In genomic region chr10:84095821-84096497, GRCh38 we compare ENCODE assay signal across 19 cellular contexts. TPM values are rescaled to one million over a fixed set of nuclear protein-coding genes. Genes with fewer than 3 reads are reported as not detected.
DNase-seq lines count a peak whose midpoint lies in the region; ATAC-seq and TF ChIP-seq lines count a peak whose summit lies in the region.
"Had no signal": no experiment of that assay in that cellular context is flagged by ENCODE, and none has a peak within 500 bp of the region (broad histone marks: within the 10 kb centered on the region; RNA-seq: fewer than 3 reads in every experiment).

No MANE protein-coding gene starts in this region.

- ATAC-seq in left cardiac atrium, result peak; percentile 77 to 83
- no peak for ATAC-seq in stimulated activated effector memory CD8-positive, alpha-beta T cell treated with anti-CD3 and anti-CD28 coated beads, Interleukin-12 subunit alpha, Interleukin-12 subunit beta, amount 100 ng/mL, for 72 hours
- ATAC-seq: Panc1 had no signal

- H3K4me1 ChIP-seq in parathyroid adenoma, result no peaks in the 10 kb centered on the region

- H3K36me3 ChIP-seq in parathyroid adenoma (ENCODE audit: control insufficient read depth, insufficient read depth, low read length), result no peaks in the 10 kb centered on the region
- H3K36me3 ChIP-seq: spleen, tibial nerve had no signal

- H3K9ac ChIP-seq in parathyroid adenoma, result no peak overlapping the region
- H3K9ac ChIP-seq: KMS-11 had no signal

- H3K36me3 Mint-ChIP-seq in stimulated activated effector memory CD8-positive, alpha-beta T cell treated with anti-CD3 and anti-CD28 coated beads, Interleukin-12 subunit alpha, Interleukin-12 subunit beta, amount 100 ng/mL, for 72 hours, result no peaks in the 10 kb centered on the region

- no peaks in the 10 kb centered on the region for H3K4me1 Mint-ChIP-seq in stimulated activated effector memory CD8-positive, alpha-beta T cell treated with anti-CD3 and anti-CD28 coated beads, Interleukin-12 subunit alpha, Interleukin-12 subunit beta, amount 100 ng/mL, for 72 hours
- H3K4me1 Mint-ChIP-seq: activated CD4-positive, alpha-beta T cell treated with anti-CD3 and anti-CD28 coated beads, Interleukin-2, amount 10 ng/mL, durations not matched to agents 7 days and 5 days had no signal

- no peak for TF ChIP-seq CTCF in cardiac fibroblast (IDR thresholded peaks at IDR 0.05; ENCODE audit: low read depth, low read length)
- no peak for TF ChIP-seq CTCF in parathyroid adenoma (IDR thresholded peaks at IDR 0.05)

- no peaks in the 10 kb centered on the region for H3K79me2 ChIP-seq in parathyroid adenoma

- H3K9me3 ChIP-seq in parathyroid adenoma (ENCODE audit: control insufficient read depth, low read length), result no peaks in the 10 kb centered on the region
- H3K9me3 ChIP-seq: spleen, tibial nerve had no signal

- H3K27ac ChIP-seq in parathyroid adenoma, result no peak overlapping the region
- H3K27ac ChIP-seq: KMS-11, tibial nerve had no signal

- H2AFZ ChIP-seq in parathyroid adenoma, result no peak overlapping the region

- H3K9me3 Mint-ChIP-seq in stimulated activated effector memory CD8-positive, alpha-beta T cell treated with anti-CD3 and anti-CD28 coated beads, Interleukin-12 subunit alpha, Interleukin-12 subunit beta, amount 100 ng/mL, for 72 hours, result no peaks in the 10 kb centered on the region
- H3K9me3 Mint-ChIP-seq: activated CD4-positive, alpha-beta T cell treated with anti-CD3 and anti-CD28 coated beads, Interleukin-2, amount 10 ng/mL, durations not matched to agents 7 days and 5 days had no signal

- no peak overlapping the region for H3K4me3 ChIP-seq in cardiac fibroblast (replicated peaks in 1 of 2; ENCODE audit: low read depth in 2 of 2, low read length in 2 of 2)
- H3K4me3 ChIP-seq in parathyroid adenoma (ENCODE audit: low read depth, low read length), result no peak overlapping the region
- H3K4me3 ChIP-seq: spleen, tibial nerve had no signal

- no peaks in the 10 kb centered on the region for H3K27me3 ChIP-seq in parathyroid adenoma (ENCODE audit: control insufficient read depth, insufficient read depth, low read length)
- H3K27me3 ChIP-seq: spleen, tibial nerve had no signal

- H3K27ac Mint-ChIP-seq in stimulated activated effector memory CD8-positive, alpha-beta T cell treated with anti-CD3 and anti-CD28 coated beads, Interleukin-12 subunit alpha, Interleukin-12 subunit beta, amount 100 ng/mL, for 72 hours, result no peak overlapping the region
- H3K27ac Mint-ChIP-seq: activated CD4-positive, alpha-beta T cell treated with anti-CD3 and anti-CD28 coated beads, Interleukin-2, amount 10 ng/mL, durations not matched to agents 7 days and 5 days had no signal

- peak overlapping the region; percentile 18 for H3K4me2 ChIP-seq in parathyroid adenoma (ENCODE audit: low read length)
- H3K4me2 ChIP-seq: KMS-11 had no signal

- no peak overlapping the region for H3K4me3 Mint-ChIP-seq in stimulated activated effector memory CD8-positive, alpha-beta T cell treated with anti-CD3 and anti-CD28 coated beads, Interleukin-12 subunit alpha, Interleukin-12 subunit beta, amount 100 ng/mL, for 72 hours
- H3K4me3 Mint-ChIP-seq: activated CD4-positive, alpha-beta T cell treated with anti-CD3 and anti-CD28 coated beads, Interleukin-2, amount 10 ng/mL, durations not matched to agents 7 days and 5 days had no signal

- intact Hi-C loops in left cardiac atrium (cut with DNase I), result no loop called here

- DNase-seq in RKO (ENCODE audit: low spot score) (peak; percentile 9), cardiac fibroblast (ENCODE audit: low read depth in 2 of 2) (peak; percentile 5 to 88), left cardiac atrium (peak; percentile 45), HT-29 (ENCODE audit: low spot score) (no peak), NCI-H2081 treated with DMSO at 0.1 percent for 48 hours (lab: John Stamatoyannopoulos, UW) (no peak), DMS53 treated with DMSO at 0.1 percent for 48 hours (lab: John Stamatoyannopoulos, UW; ENCODE audit: unreplicated experiment) (no peak)
- no peak for DNase-seq in stimulated activated effector memory CD8-positive, alpha-beta T cell treated with anti-CD3 and anti-CD28 coated beads, Interleukin-12 subunit alpha, Interleukin-12 subunit beta, amount 100 ng/mL, for 72 hours (ENCODE audit: low spot score in 2 of 2)
- DNase-seq: activated CD4-positive, alpha-beta T cell treated with anti-CD3 and anti-CD28 coated beads, Interleukin-2, amount 10 ng/mL, durations not matched to agents 7 days and 5 days; activated naive CD4-positive, alpha-beta T cell treated with Interleukin-2 at 50 U/mL for 16 hours; DMS 273 treated with DMSO at 0.1 percent for 48 hours; kidney; NCI-H69; posterior cingulate gyrus; spleen; SW 1271 had no signal

RNA-seq across cellular contexts. Expression of gene GHITM, which starts 43.4 kb away (rescaled TPM):
- 100 to 1,000 TPM; 259 to 306 TPM for total RNA-seq in left cardiac atrium
- total RNA-seq in HT-29 (2014; rRNA removed; shearing (Covaris generic)), result 195 and 196 TPM in 2 replicates

Comparison
In these comparisons a context has a peak if more than half of its experiments do, and no peak if none do; other contexts are left out.
1. DNase-seq: peak in RKO (single experiment), cardiac fibroblast (2 of 2) and left cardiac atrium (single experiment); none in stimulated activated effector memory CD8-positive, alpha-beta T cell treated with anti-CD3 and anti-CD28 coated beads, Interleukin-12 subunit alpha, Interleukin-12 subunit beta, amount 100 ng/mL, for 72 hours (0 of 2), HT-29 (single experiment), NCI-H2081 treated with DMSO at 0.1 percent for 48 hours (single experiment) and DMS53 treated with DMSO at 0.1 percent for 48 hours (single experiment).